In the genomic region with DNA sequence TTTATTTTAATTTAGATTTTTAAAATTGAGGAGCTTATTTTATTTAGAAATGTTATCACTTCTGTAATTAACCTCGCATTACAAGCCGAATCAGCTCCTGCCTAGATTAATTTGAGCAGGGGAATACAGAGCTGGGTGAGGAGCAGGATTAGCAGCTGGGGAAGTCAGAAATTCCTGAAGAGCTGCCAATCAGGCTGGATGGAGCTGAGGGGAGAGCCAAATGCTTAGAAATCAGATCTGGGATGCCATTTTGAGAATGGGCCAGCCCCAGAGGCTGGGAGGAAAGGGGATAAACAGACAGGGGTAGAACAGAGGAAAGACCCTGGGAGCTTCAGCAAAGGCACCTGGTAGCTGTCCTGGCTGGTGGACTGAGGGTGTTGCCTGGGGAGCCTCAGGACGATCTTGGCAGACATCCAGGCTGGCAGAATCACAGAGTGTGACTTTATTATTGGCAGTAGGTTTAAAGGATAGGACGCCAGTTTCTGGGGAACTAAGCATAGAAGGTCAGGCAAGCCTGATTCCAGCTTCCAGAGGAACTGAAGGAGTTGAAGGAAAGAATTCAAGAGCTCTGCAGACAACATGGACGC, we compare ENCODE assay signal across 15 cellular contexts.
DNase-seq lines count a peak whose midpoint lies in the region; ATAC-seq and TF ChIP-seq lines count a peak whose summit lies in the region.
"Had no signal": no experiment of that assay in that cellular context is flagged by ENCODE, and none has a peak within 500 bp of the region (broad histone marks: within the 10 kb centered on the region; RNA-seq: fewer than 3 reads in every experiment).

No MANE protein-coding gene starts in this region.

- intact Hi-C loops in heart left ventricle (cut with DNase I) = no loop called here

- no peaks in the 10 kb centered on the region for H3K36me3 ChIP-seq in heart left ventricle
- H3K36me3 ChIP-seq: breast epithelium, SJSA1 had no signal

- no peaks in the 10 kb centered on the region for H3K36me3 Mint-ChIP-seq in stimulated activated effector memory CD8-positive, alpha-beta T cell treated with anti-CD3 and anti-CD28 coated beads, Interleukin-12 subunit alpha, Interleukin-12 subunit beta, amount 100 ng/mL, for 72 hours
- H3K36me3 Mint-ChIP-seq in endothelial cell (ENCODE audit: low read depth, unreplicated experiment) = no peaks in the 10 kb centered on the region
- H3K36me3 Mint-ChIP-seq: CD8-positive, alpha-beta T cell had no signal

- ATAC-seq in heart left ventricle (peak; percentile 83 to 92 (median 88)), GM21423 (IDR thresholded peaks at IDR 0.05; ENCODE audit: unreplicated experiment) (no peak)
- ATAC-seq in stimulated activated effector memory CD8-positive, alpha-beta T cell treated with anti-CD3 and anti-CD28 coated beads, Interleukin-12 subunit alpha, Interleukin-12 subunit beta, amount 100 ng/mL, for 72 hours = no peak
- ATAC-seq: CD8-positive, alpha-beta T cell; stimulated activated naive CD8-positive, alpha-beta T cell treated with anti-CD3 and anti-CD28 coated beads, Interleukin-15, amount 100 ng/mL, for 72 hours had no signal

- no peaks in the 10 kb centered on the region for H3K27me3 ChIP-seq in heart left ventricle
- H3K27me3 ChIP-seq: breast epithelium, SJSA1 had no signal

- peaks cover 0 to 21% (median 14%) of the 10 kb centered on the region in 12 donors for H3K4me1 ChIP-seq in heart left ventricle
- H3K4me1 ChIP-seq: breast epithelium, SJSA1 had no signal

- no peaks in the 10 kb centered on the region for H3K9me3 ChIP-seq in heart left ventricle
- H3K9me3 ChIP-seq: breast epithelium, SJSA1 had no signal

- H3K27ac ChIP-seq in heart left ventricle = peak overlapping the region in 9 of 12 donors; percentile 1 to 56 (median 38)
- H3K27ac ChIP-seq: breast epithelium, SJSA1 had no signal

- DNase-seq in LNCaP clone FGC (ENCODE audit: low read depth) (peak; percentile 62), NCI-H446 treated with DMSO at 0.1 percent for 48 hours (lab: John Stamatoyannopoulos, UW) (peak; percentile 13), heart left ventricle (peak in 4 of 5 donors; percentile 35 to 64 (median 50)), retinal pigment epithelial cell (ENCODE audit: low read depth) (peak; percentile 22), HUDEP-2 (lab: John Stamatoyannopoulos, UW; ENCODE audit: unreplicated experiment in 76 of 76) (no peak), endothelial cell (ENCODE audit: low spot score) (no peak)
- no peak for DNase-seq in stimulated activated effector memory CD8-positive, alpha-beta T cell treated with anti-CD3 and anti-CD28 coated beads, Interleukin-12 subunit alpha, Interleukin-12 subunit beta, amount 100 ng/mL, for 72 hours (ENCODE audit: low spot score in 2 of 2)
- DNase-seq: activated naive CD4-positive, alpha-beta T cell; CD8-positive, alpha-beta T cell; islet precursor cell; NK-92 treated with Interleukin-12 subunit alpha and Interleukin-12 subunit beta, amount 100 ng/mL, for 24 hours; stimulated activated naive CD8-positive, alpha-beta T cell treated with anti-CD3 and anti-CD28 coated beads, Interleukin-15, amount 100 ng/mL, for 72 hours had no signal

- no peaks in the 10 kb centered on the region for H3K9me3 Mint-ChIP-seq in stimulated activated effector memory CD8-positive, alpha-beta T cell treated with anti-CD3 and anti-CD28 coated beads, Interleukin-12 subunit alpha, Interleukin-12 subunit beta, amount 100 ng/mL, for 72 hours
- H3K9me3 Mint-ChIP-seq in endothelial cell (ENCODE audit: unreplicated experiment) = peaks cover 7% of the 10 kb centered on the region
- H3K9me3 Mint-ChIP-seq: CD8-positive, alpha-beta T cell; stimulated activated naive CD8-positive, alpha-beta T cell treated with anti-CD3 and anti-CD28 coated beads, Interleukin-15, amount 100 ng/mL, for 72 hours had no signal

- no peaks in the 10 kb centered on the region for H3K4me1 Mint-ChIP-seq in stimulated activated effector memory CD8-positive, alpha-beta T cell treated with anti-CD3 and anti-CD28 coated beads, Interleukin-12 subunit alpha, Interleukin-12 subunit beta, amount 100 ng/mL, for 72 hours
- no peaks in the 10 kb centered on the region for H3K4me1 Mint-ChIP-seq in endothelial cell (ENCODE audit: unreplicated experiment)
- H3K4me1 Mint-ChIP-seq: stimulated activated naive CD8-positive, alpha-beta T cell treated with anti-CD3 and anti-CD28 coated beads, Interleukin-15, amount 100 ng/mL, for 72 hours had no signal

- H3K4me3 Mint-ChIP-seq in stimulated activated effector memory CD8-positive, alpha-beta T cell treated with anti-CD3 and anti-CD28 coated beads, Interleukin-12 subunit alpha, Interleukin-12 subunit beta, amount 100 ng/mL, for 72 hours = no peak overlapping the region
- no peak overlapping the region for H3K4me3 Mint-ChIP-seq in endothelial cell (ENCODE audit: unreplicated experiment)
- H3K4me3 Mint-ChIP-seq: CD8-positive, alpha-beta T cell; stimulated activated naive CD8-positive, alpha-beta T cell treated with anti-CD3 and anti-CD28 coated beads, Interleukin-15, amount 100 ng/mL, for 72 hours had no signal

- 19 to 26% (median 23%) methylated on average over 5 of the region's 5 CpGs for WGBS in heart left ventricle, 4 donors

- TF ChIP-seq CTCF in LNCaP clone FGC (IDR thresholded peaks at IDR 0.05; ENCODE audit: control insufficient read depth, extremely low read depth, insufficient read depth) (no peak), heart left ventricle (IDR thresholded peaks at IDR 0.05) (no peak), retinal pigment epithelial cell (conservative IDR thresholded peaks at IDR 0.05; ENCODE audit: low read depth, low read length) (no peak), endothelial cell (IDR thresholded peaks at IDR 0.05; ENCODE audit: unreplicated experiment) (no peak)

- peaks cover 4% of the 10 kb centered on the region for H3K27me3 Mint-ChIP-seq in endothelial cell (ENCODE audit: unreplicated experiment)

- no peak overlapping the region for H3K27ac Mint-ChIP-seq in stimulated activated effector memory CD8-positive, alpha-beta T cell treated with anti-CD3 and anti-CD28 coated beads, Interleukin-12 subunit alpha, Interleukin-12 subunit beta, amount 100 ng/mL, for 72 hours
- no peak overlapping the region for H3K27ac Mint-ChIP-seq in endothelial cell (ENCODE audit: unreplicated experiment)
- H3K27ac Mint-ChIP-seq: CD8-positive, alpha-beta T cell; stimulated activated naive CD8-positive, alpha-beta T cell treated with anti-CD3 and anti-CD28 coated beads, Interleukin-15, amount 100 ng/mL, for 72 hours had no signal

- H3K4me3 ChIP-seq in LNCaP clone FGC (ENCODE audit: low read depth, low read length) = no peak overlapping the region
- H3K4me3 ChIP-seq in heart left ventricle = no peak overlapping the region
- no peak overlapping the region for H3K4me3 ChIP-seq in retinal pigment epithelial cell (ENCODE audit: low read length)
- H3K4me3 ChIP-seq: breast epithelium, SJSA1 had no signal

- TF ChIP-seq POLR2A in heart left ventricle (IDR thresholded peaks at IDR 0.05) = no peak

Comparison
In these comparisons a context has a peak if more than half of its experiments do, and no peak if none do; other contexts are left out.
1. DNase-seq: peak in LNCaP clone FGC (single experiment), NCI-H446 treated with DMSO at 0.1 percent for 48 hours (single experiment), heart left ventricle (4 of 5) and retinal pigment epithelial cell (single experiment); none in stimulated activated effector memory CD8-positive, alpha-beta T cell treated with anti-CD3 and anti-CD28 coated beads, Interleukin-12 subunit alpha, Interleukin-12 subunit beta, amount 100 ng/mL, for 72 hours (0 of 2), HUDEP-2 (0 of 76) and endothelial cell (single experiment).
2. ATAC-seq: peak in heart left ventricle (4 of 4); none in stimulated activated effector memory CD8-positive, alpha-beta T cell treated with anti-CD3 and anti-CD28 coated beads, Interleukin-12 subunit alpha, Interleukin-12 subunit beta, amount 100 ng/mL, for 72 hours (single experiment) and GM21423 (single experiment).